ENCODE assay signal across 16 cellular contexts in genomic region chr10:13321576-13321975, GRCh38. TPM values are rescaled to one million over a fixed set of nuclear protein-coding genes. Genes with fewer than 3 reads are reported as not detected.
A peak's percentile ranks its signal among the peaks of the same experiment; 100 is the strongest.
DNase-seq lines count a peak whose midpoint lies in the region; ATAC-seq and TF ChIP-seq lines count a peak whose summit lies in the region.
"Had no signal": no experiment of that assay in that cellular context is flagged by ENCODE, and none has a peak within 500 bp of the region (broad histone marks: within the 10 kb centered on the region; RNA-seq: fewer than 3 reads in every experiment).

No MANE protein-coding gene starts in this region.

- no peaks in the 10 kb centered on the region for H3K27me3 ChIP-seq in neural progenitor cell
- H3K27me3 ChIP-seq: BLaER1 treated with 17β-estradiol and CSF1 and Interleukin-3, amounts not matched to agents 10 nM and 100 nM had no signal

- H3K4me1 Mint-ChIP-seq in stimulated activated naive CD8-positive, alpha-beta T cell treated with anti-CD3 and anti-CD28 coated beads, Interleukin-15, amount 100 ng/mL, for 72 hours = no peaks in the 10 kb centered on the region
- H3K4me1 Mint-ChIP-seq in WTC11 = peaks cover 8% of the 10 kb centered on the region; the same call in 1 of the 2 replicates
- no peaks in the 10 kb centered on the region for H3K4me1 Mint-ChIP-seq in neural progenitor cell

- H4K20me1 ChIP-seq in neural progenitor cell (ENCODE audit: low read depth) = no peaks in the 10 kb centered on the region

- ATAC-seq in stimulated activated naive CD8-positive, alpha-beta T cell treated with anti-CD3 and anti-CD28 coated beads, Interleukin-15, amount 100 ng/mL, for 72 hours = no peak
- ATAC-seq in stimulated activated naive CD8-positive, alpha-beta T cell treated with anti-CD3 and anti-CD28 coated beads, Interleukin-15, Interleukin-2, amounts not matched to agents 100 U/mL and 50 U/mL, for 24 hours = no peak
- ATAC-seq in WTC11 = no peak
- ATAC-seq: GM12878, HepG2 had no signal

- H3K36me3 Mint-ChIP-seq in WTC11 (peaks cover 75% of the 10 kb centered on the region), neural progenitor cell (peaks cover 32% of the 10 kb centered on the region)

- H3K4me1 ChIP-seq in neural progenitor cell = no peaks in the 10 kb centered on the region
- H3K4me1 ChIP-seq: BLaER1 treated with 17β-estradiol and CSF1 and Interleukin-3, amounts not matched to agents 10 nM and 100 nM; HAP-1 had no signal

- no peak overlapping the region for H3K4me2 ChIP-seq in neural progenitor cell
- H3K4me2 ChIP-seq: BLaER1 treated with 17β-estradiol and CSF1 and Interleukin-3, amounts not matched to agents 10 nM and 100 nM had no signal

- H3K4me3 ChIP-seq in neural progenitor cell = no peak overlapping the region
- H3K4me3 ChIP-seq: BLaER1 treated with 17β-estradiol and CSF1 and Interleukin-3, amounts not matched to agents 10 nM and 100 nM; GM12878; HAP-1 had no signal

- H3K27ac ChIP-seq in neural progenitor cell = no peak overlapping the region
- H3K27ac ChIP-seq: BLaER1 treated with 17β-estradiol and CSF1 and Interleukin-3, amounts not matched to agents 10 nM and 100 nM had no signal

- POLR2A ChIA-PET in WTC11 (lab: Charles Lee) = no interaction called here

- H3K4me3 Mint-ChIP-seq in stimulated activated naive CD8-positive, alpha-beta T cell treated with anti-CD3 and anti-CD28 coated beads, Interleukin-15, amount 100 ng/mL, for 72 hours = no peak overlapping the region
- no peak overlapping the region for H3K4me3 Mint-ChIP-seq in WTC11
- H3K4me3 Mint-ChIP-seq in neural progenitor cell = no peak overlapping the region
- H3K4me3 Mint-ChIP-seq: CD4-positive, alpha-beta T cell; HFFc6 had no signal

- H3K27ac Mint-ChIP-seq in stimulated activated naive CD8-positive, alpha-beta T cell treated with anti-CD3 and anti-CD28 coated beads, Interleukin-15, amount 100 ng/mL, for 72 hours = peak overlapping the region; percentile 55
- H3K27ac Mint-ChIP-seq in WTC11 (peak overlapping the region; percentile 88), neural progenitor cell (peak overlapping the region; percentile 4)
- H3K27ac Mint-ChIP-seq: CD4-positive, alpha-beta T cell; HFFc6 had no signal

- no peaks in the 10 kb centered on the region for H3F3A ChIP-seq in neural progenitor cell (ENCODE audit: low read depth)

- H3K36me3 ChIP-seq in neural progenitor cell = peaks cover 9% of the 10 kb centered on the region

- H3K9me3 ChIP-seq in neural progenitor cell (ENCODE audit: low read depth) = no peaks in the 10 kb centered on the region
- H3K9me3 ChIP-seq: BLaER1 treated with 17β-estradiol and CSF1 and Interleukin-3, amounts not matched to agents 10 nM and 100 nM; HAP-1 had no signal

- no peaks in the 10 kb centered on the region for H3K9me3 Mint-ChIP-seq in stimulated activated naive CD8-positive, alpha-beta T cell treated with anti-CD3 and anti-CD28 coated beads, Interleukin-15, amount 100 ng/mL, for 72 hours
- H3K9me3 Mint-ChIP-seq in WTC11 (no peaks in the 10 kb centered on the region), neural progenitor cell (no peaks in the 10 kb centered on the region)
- H3K9me3 Mint-ChIP-seq: CD4-positive, alpha-beta T cell; HFFc6 had no signal

- H2AFZ ChIP-seq in neural progenitor cell (replicated peaks) = no peak overlapping the region

- H3K27me3 Mint-ChIP-seq in stimulated activated naive CD8-positive, alpha-beta T cell treated with anti-CD3 and anti-CD28 coated beads, Interleukin-15, amount 100 ng/mL, for 72 hours = no peaks in the 10 kb centered on the region
- H3K27me3 Mint-ChIP-seq in WTC11 (ENCODE audit: low read depth) (no peaks in the 10 kb centered on the region), neural progenitor cell (ENCODE audit: insufficient read depth, low read depth) (no peaks in the 10 kb centered on the region)
- H3K27me3 Mint-ChIP-seq: CD4-positive, alpha-beta T cell had no signal

- no peak for DNase-seq in stimulated activated naive CD8-positive, alpha-beta T cell treated with anti-CD3 and anti-CD28 coated beads, Interleukin-15, amount 100 ng/mL, for 72 hours
- no peak for DNase-seq in stimulated activated naive CD8-positive, alpha-beta T cell treated with anti-CD3 and anti-CD28 coated beads, Interleukin-15, Interleukin-2, amounts not matched to agents 100 U/mL and 50 U/mL, for 24 hours
- no peak for DNase-seq in WTC11 (ENCODE audit: low spot score)
- no peak for DNase-seq in neural progenitor cell (ENCODE audit: low spot score)
- no peak for DNase-seq in medulla oblongata (ENCODE audit: extremely low spot score)
- no peak for DNase-seq in SW480 (ENCODE audit: low spot score)
- DNase-seq in activated effector memory CD4-positive, alpha-beta T cell treated with Interleukin-2 at 50 U/mL for 16 hours = no peak
- DNase-seq: ACHN; CD4-positive, alpha-beta T cell; DMS79; GOT3; HFFc6 had no signal

- no peaks in the 10 kb centered on the region for H3K79me2 ChIP-seq in neural progenitor cell (ENCODE audit: low read depth)

- CTCF ChIA-PET in WTC11 (lab: Charles Lee) = interaction anchor here (0.5 kb wide), 1 partner anchor 216 kb away, joined by 3 read pairs; no protein-coding TSS in a partner anchor

- H3K9ac ChIP-seq in neural progenitor cell = no peak overlapping the region
- H3K9ac ChIP-seq: BLaER1 treated with 17β-estradiol and CSF1 and Interleukin-3, amounts not matched to agents 10 nM and 100 nM had no signal

- TF ChIP-seq CTCF in WTC11 (IDR thresholded peaks at IDR 0.05) (no peak), neural progenitor cell (IDR thresholded peaks at IDR 0.05) (no peak)

TF ChIP-seq in WTC11, 78 proteins besides CTCF, POLR2A, EP300 and RAD21:
- TF ChIP-seq ZNF232 (CRISPR knock-in tag; IDR thresholded peaks at IDR 0.05) (no peak), GTF2I (CRISPR knock-in tag; conservative IDR thresholded peaks at IDR 0.05) (no peak), TCF7 (CRISPR knock-in tag; IDR thresholded peaks at IDR 0.05; ENCODE audit: low read depth) (no peak)
- TF ChIP-seq, protein P1, sequence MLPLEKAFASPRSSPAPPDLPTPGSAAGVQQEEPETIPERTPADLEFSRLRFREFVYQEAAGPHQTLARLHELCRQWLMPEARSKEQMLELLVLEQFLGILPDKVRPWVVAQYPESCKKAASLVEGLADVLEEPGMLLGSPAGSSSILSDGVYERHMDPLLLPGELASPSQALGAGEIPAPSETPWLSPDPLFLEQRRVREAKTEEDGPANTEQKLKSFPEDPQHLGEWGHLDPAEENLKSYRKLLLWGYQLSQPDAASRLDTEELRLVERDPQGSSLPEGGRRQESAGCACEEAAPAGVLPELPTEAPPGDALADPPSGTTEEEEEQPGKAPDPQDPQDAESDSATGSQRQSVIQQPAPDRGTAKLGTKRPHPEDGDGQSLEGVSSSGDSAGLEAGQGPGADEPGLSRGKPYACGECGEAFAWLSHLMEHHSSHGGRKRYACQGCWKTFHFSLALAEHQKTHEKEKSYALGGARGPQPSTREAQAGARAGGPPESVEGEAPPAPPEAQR (CRISPR knock-in tag; IDR thresholded peaks at IDR 0.05) = no peak

RNA-seq across cellular contexts. Expression of gene PHYH, which starts 21.7 kb away (rescaled TPM):
- total RNA-seq in WTC11 (2021) = 22.5 to 35.1 TPM (median 32.0 TPM) in 3 replicates
- 14.6 and 22.2 TPM in 2 replicates for total RNA-seq in neural progenitor cell (ENCODE audit: low replicate concordance)

RNA-seq across cellular contexts. Expression of gene SEPHS1, which starts 26.5 kb away (rescaled TPM):
- total RNA-seq in WTC11 (2021) = 501 to 509 TPM (median 501 TPM) in 3 replicates
- 94.9 and 95.9 TPM in 2 replicates for total RNA-seq in neural progenitor cell (ENCODE audit: low replicate concordance)

Comparison
In these comparisons a context has a peak if more than half of its experiments do, and no peak if none do; other contexts are left out.
1. H3K27ac Mint-ChIP-seq: peak in every context shown above with its lines; median percentile 88 in WTC11; 55 in stimulated activated naive CD8-positive, alpha-beta T cell treated with anti-CD3 and anti-CD28 coated beads, Interleukin-15, amount 100 ng/mL, for 72 hours; 4 in neural progenitor cell.